In the genomic region with DNA sequence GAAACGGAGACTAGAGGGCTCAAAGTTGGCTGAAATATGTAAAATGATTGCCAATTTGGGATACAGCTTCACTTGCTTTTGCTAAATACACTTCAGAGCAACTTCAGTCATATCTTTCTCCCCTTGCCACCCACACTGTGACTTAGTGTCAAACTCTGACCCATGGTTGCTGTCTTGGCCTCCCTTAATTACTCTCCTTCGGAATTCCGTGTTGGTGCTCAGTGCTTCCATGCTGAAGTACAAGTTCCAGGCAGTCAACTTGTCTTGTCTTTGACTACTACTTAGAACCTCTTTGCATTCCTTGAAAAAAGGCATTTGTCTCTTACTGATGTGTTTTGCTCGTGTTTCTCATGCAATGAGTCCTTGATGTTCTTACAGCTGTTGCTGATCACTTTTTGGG, we compare ENCODE assay signal across 21 cellular contexts.
DNase-seq lines count a peak whose midpoint lies in the region; ATAC-seq and TF ChIP-seq lines count a peak whose summit lies in the region.
"Had no signal": no experiment of that assay in that cellular context is flagged by ENCODE, and none has a peak within 500 bp of the region (broad histone marks: within the 10 kb centered on the region; RNA-seq: fewer than 3 reads in every experiment).

No MANE protein-coding gene starts in this region.

- H3K27me3 Mint-ChIP-seq in activated T-cell treated with anti-CD3 and anti-CD28 coated beads, Interleukin-2, amount 50 U/mL, for 72 hours (ENCODE audit: low read depth): no peaks in the 10 kb centered on the region
- H3K27me3 Mint-ChIP-seq in GM23338 (ENCODE audit: insufficient read depth, low read depth, poor library complexity) (no peaks in the 10 kb centered on the region), osteocyte (ENCODE audit: unreplicated experiment) (no peaks in the 10 kb centered on the region)
- H3K27me3 Mint-ChIP-seq in activated naive CD8-positive, alpha-beta T cell treated with anti-CD3 and anti-CD28 coated beads for 36 hours: no peaks in the 10 kb centered on the region

- H3K36me3 Mint-ChIP-seq in activated T-cell treated with anti-CD3 and anti-CD28 coated beads, Interleukin-2, amount 50 U/mL, for 72 hours (ENCODE audit: insufficient read depth in 2 of 2): peaks cover 2 to 13% of the 10 kb centered on the region in 2 donors
- no peaks in the 10 kb centered on the region for H3K36me3 Mint-ChIP-seq in GM23338 (ENCODE audit: low read depth)
- peaks cover 30% of the 10 kb centered on the region for H3K36me3 Mint-ChIP-seq in activated naive CD8-positive, alpha-beta T cell treated with anti-CD3 and anti-CD28 coated beads for 36 hours
- H3K36me3 Mint-ChIP-seq in stimulated activated effector memory CD8-positive, alpha-beta T cell treated with anti-CD3 and anti-CD28 coated beads, Interleukin-12 subunit alpha, Interleukin-12 subunit beta, amount 100 ng/mL, for 72 hours: peaks cover 7% of the 10 kb centered on the region
- H3K36me3 Mint-ChIP-seq in osteocyte (ENCODE audit: unreplicated experiment): no peaks in the 10 kb centered on the region

- no peak for ATAC-seq in activated T-cell treated with anti-CD3 and anti-CD28 coated beads, Interleukin-2, amount 50 U/mL, for 72 hours (replicated peaks in 1 of 2)
- no peak for ATAC-seq in GM23338
- peak; percentile 29 for ATAC-seq in stimulated activated effector memory CD8-positive, alpha-beta T cell treated with anti-CD3 and anti-CD28 coated beads, Interleukin-12 subunit alpha, Interleukin-12 subunit beta, amount 100 ng/mL, for 72 hours
- ATAC-seq: GM12878, pancreas, right cardiac atrium had no signal

- H3K36me3 ChIP-seq in GM23338 (ENCODE audit: insufficient read depth) (no peaks in the 10 kb centered on the region), BE2C (no peaks in the 10 kb centered on the region)
- H3K36me3 ChIP-seq: MG63, pancreas had no signal

- no peaks in the 10 kb centered on the region for H3K9me2 ChIP-seq in GM23338 (ENCODE audit: insufficient read depth)

- no peaks in the 10 kb centered on the region for H3K9me3 ChIP-seq in BE2C
- H3K9me3 ChIP-seq: pancreas, testis had no signal

- H3K27ac ChIP-seq in GM23338 (ENCODE audit: low read depth): no peak overlapping the region
- H3K27ac ChIP-seq: pancreas, testis had no signal

- TF ChIP-seq CTCF in GM23338 (conservative IDR thresholded peaks at IDR 0.05; ENCODE audit: low read depth in 2 of 2) (no peak), BE2C (IDR thresholded peaks at IDR 0.05; ENCODE audit: low read depth, low read length) (no peak), osteocyte (IDR thresholded peaks at IDR 0.05) (no peak)

- H3K27ac Mint-ChIP-seq in activated T-cell treated with anti-CD3 and anti-CD28 coated beads, Interleukin-2, amount 50 U/mL, for 72 hours: peak overlapping the region; percentile 86
- H3K27ac Mint-ChIP-seq in GM23338: no peak overlapping the region
- peak overlapping the region; percentile 88 for H3K27ac Mint-ChIP-seq in activated naive CD8-positive, alpha-beta T cell treated with anti-CD3 and anti-CD28 coated beads for 36 hours
- peak overlapping the region; percentile 82 for H3K27ac Mint-ChIP-seq in stimulated activated effector memory CD8-positive, alpha-beta T cell treated with anti-CD3 and anti-CD28 coated beads, Interleukin-12 subunit alpha, Interleukin-12 subunit beta, amount 100 ng/mL, for 72 hours
- H3K27ac Mint-ChIP-seq in osteocyte (ENCODE audit: unreplicated experiment): no peak overlapping the region
- H3K27ac Mint-ChIP-seq: endodermal cell had no signal

- peaks cover 0 to 2% of the 10 kb centered on the region in 2 donors for H3K9me3 Mint-ChIP-seq in activated T-cell treated with anti-CD3 and anti-CD28 coated beads, Interleukin-2, amount 50 U/mL, for 72 hours
- H3K9me3 Mint-ChIP-seq in GM23338 (no peaks in the 10 kb centered on the region), osteocyte (ENCODE audit: unreplicated experiment) (no peaks in the 10 kb centered on the region)
- H3K9me3 Mint-ChIP-seq in activated naive CD8-positive, alpha-beta T cell treated with anti-CD3 and anti-CD28 coated beads for 36 hours: peaks cover 8% of the 10 kb centered on the region
- no peaks in the 10 kb centered on the region for H3K9me3 Mint-ChIP-seq in stimulated activated effector memory CD8-positive, alpha-beta T cell treated with anti-CD3 and anti-CD28 coated beads, Interleukin-12 subunit alpha, Interleukin-12 subunit beta, amount 100 ng/mL, for 72 hours
- H3K9me3 Mint-ChIP-seq: endodermal cell had no signal

- no peaks in the 10 kb centered on the region for H3K27me3 ChIP-seq in GM23338 (ENCODE audit: insufficient read depth)
- H3K27me3 ChIP-seq in BE2C: no peaks in the 10 kb centered on the region
- H3K27me3 ChIP-seq: MG63, pancreas, testis had no signal

- no peaks in the 10 kb centered on the region for H3K79me2 ChIP-seq in GM23338 (replicated peaks; ENCODE audit: insufficient read depth)

- H3K4me1 Mint-ChIP-seq in activated T-cell treated with anti-CD3 and anti-CD28 coated beads, Interleukin-2, amount 50 U/mL, for 72 hours (ENCODE audit: low read depth): peaks cover 80% of the 10 kb centered on the region
- peaks cover 14% of the 10 kb centered on the region; the same call in 2 of the 3 replicates for H3K4me1 Mint-ChIP-seq in GM23338
- H3K4me1 Mint-ChIP-seq in activated naive CD8-positive, alpha-beta T cell treated with anti-CD3 and anti-CD28 coated beads for 36 hours: peaks cover 66% of the 10 kb centered on the region
- H3K4me1 Mint-ChIP-seq in stimulated activated effector memory CD8-positive, alpha-beta T cell treated with anti-CD3 and anti-CD28 coated beads, Interleukin-12 subunit alpha, Interleukin-12 subunit beta, amount 100 ng/mL, for 72 hours: peaks cover 46% of the 10 kb centered on the region
- peaks cover 23% of the 10 kb centered on the region for H3K4me1 Mint-ChIP-seq in osteocyte (ENCODE audit: unreplicated experiment)
- H3K4me1 Mint-ChIP-seq: endodermal cell had no signal

- H3K4me2 ChIP-seq in GM23338: no peak overlapping the region

- H3F3A ChIP-seq in GM23338 (replicated peaks; ENCODE audit: low read depth): no peaks in the 10 kb centered on the region

- H4K20me1 ChIP-seq in GM23338 (replicated peaks; ENCODE audit: insufficient read depth): no peaks in the 10 kb centered on the region

- DNase-seq in activated T-cell treated with anti-CD3 and anti-CD28 coated beads, Interleukin-2, amount 50 U/mL, for 72 hours: no peak
- DNase-seq in activated T-cell treated with anti-CD3 and anti-CD28 coated beads, Interleukin-2, amount 50 U/mL, for 1 hour: no peak
- DNase-seq in GM23338 (ENCODE audit: low spot score) (no peak), BE2C (no peak), osteocyte (ENCODE audit: extremely low spot score, unreplicated experiment) (no peak)
- DNase-seq in activated naive CD8-positive, alpha-beta T cell treated with anti-CD3 and anti-CD28 coated beads for 36 hours: no peak
- DNase-seq in stimulated activated effector memory CD8-positive, alpha-beta T cell treated with anti-CD3 and anti-CD28 coated beads, Interleukin-12 subunit alpha, Interleukin-12 subunit beta, amount 100 ng/mL, for 72 hours (ENCODE audit: low spot score in 2 of 2): no peak
- DNase-seq: activated gamma-delta T cell treated with Interleukin-2 at 50 U/mL for 16 hours, DMS53, endodermal cell, GOT3, IMR-90, kidney glomerular epithelial cell, MG63, NCI-H146, NCI-H2171, NCI-H526 treated with DMSO at 0.1 percent for 48 hours, pancreas, right cardiac atrium, testis had no signal

- H3K4me3 ChIP-seq in GM23338: no peak overlapping the region
- no peak overlapping the region for H3K4me3 ChIP-seq in BE2C (ENCODE audit: low read depth, low read length)
- H3K4me3 ChIP-seq: GM12878, MG63, pancreas, testis had no signal

- H2AFZ ChIP-seq in GM23338: 0 out of 2 replicates have a peak overlapping the region, but pooled peaks have one; percentile 57

- H3K4me1 ChIP-seq in GM23338 (ENCODE audit: insufficient read depth): peaks cover 12% of the 10 kb centered on the region
- H3K4me1 ChIP-seq in BE2C: no peaks in the 10 kb centered on the region
- H3K4me1 ChIP-seq: pancreas, testis had no signal

- peak overlapping the region; percentile 77 to 83 for H3K4me3 Mint-ChIP-seq in activated T-cell treated with anti-CD3 and anti-CD28 coated beads, Interleukin-2, amount 50 U/mL, for 72 hours
- H3K4me3 Mint-ChIP-seq in GM23338: no peak overlapping the region
- peak overlapping the region; percentile 73 for H3K4me3 Mint-ChIP-seq in activated naive CD8-positive, alpha-beta T cell treated with anti-CD3 and anti-CD28 coated beads for 36 hours
- peak overlapping the region; percentile 62 for H3K4me3 Mint-ChIP-seq in stimulated activated effector memory CD8-positive, alpha-beta T cell treated with anti-CD3 and anti-CD28 coated beads, Interleukin-12 subunit alpha, Interleukin-12 subunit beta, amount 100 ng/mL, for 72 hours
- no peak overlapping the region for H3K4me3 Mint-ChIP-seq in osteocyte (ENCODE audit: unreplicated experiment)
- H3K4me3 Mint-ChIP-seq: endodermal cell had no signal

TF ChIP-seq in GM23338, 12 proteins besides CTCF, POLR2A, EP300 and RAD21 (continues in another document):
- TF ChIP-seq ZNF331 (CRISPR knock-in tag; IDR thresholded peaks at IDR 0.05; ENCODE audit: low read depth): no peak

Comparison
In these comparisons a context has a peak if more than half of its experiments do, and no peak if none do; other contexts are left out.
1. H3K27ac Mint-ChIP-seq: peak in activated T-cell treated with anti-CD3 and anti-CD28 coated beads, Interleukin-2, amount 50 U/mL, for 72 hours (single experiment), activated naive CD8-positive, alpha-beta T cell treated with anti-CD3 and anti-CD28 coated beads for 36 hours (single experiment) and stimulated activated effector memory CD8-positive, alpha-beta T cell treated with anti-CD3 and anti-CD28 coated beads, Interleukin-12 subunit alpha, Interleukin-12 subunit beta, amount 100 ng/mL, for 72 hours (single experiment); none in GM23338 (single experiment) and osteocyte (single experiment).
2. H3K4me3 Mint-ChIP-seq: peak in activated T-cell treated with anti-CD3 and anti-CD28 coated beads, Interleukin-2, amount 50 U/mL, for 72 hours (2 of 2), activated naive CD8-positive, alpha-beta T cell treated with anti-CD3 and anti-CD28 coated beads for 36 hours (single experiment) and stimulated activated effector memory CD8-positive, alpha-beta T cell treated with anti-CD3 and anti-CD28 coated beads, Interleukin-12 subunit alpha, Interleukin-12 subunit beta, amount 100 ng/mL, for 72 hours (single experiment); none in GM23338 (single experiment) and osteocyte (single experiment).